ENCODE assay signal across 2 cellular contexts in the genomic region with DNA sequence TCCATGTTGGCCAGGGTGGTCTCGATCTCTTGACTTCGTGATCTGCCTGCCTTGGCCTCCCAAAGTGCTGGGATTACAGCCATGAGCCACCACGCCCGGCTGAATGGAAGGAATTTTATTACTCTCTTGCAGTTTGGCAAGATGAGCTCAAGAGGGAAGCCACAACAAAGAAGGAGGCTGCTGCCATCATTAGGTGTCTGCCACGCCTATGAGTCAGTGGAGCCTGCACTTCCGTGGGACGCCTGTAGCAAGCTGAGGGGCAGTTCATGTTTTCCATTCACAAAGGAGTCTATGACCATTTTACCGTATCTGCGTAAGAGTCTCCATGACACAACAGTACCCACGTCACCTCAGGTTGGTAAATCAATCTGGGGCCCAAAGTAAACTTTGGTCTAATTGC.
TF ChIP-seq lines count a peak whose summit lies in the region.

No MANE protein-coding gene starts in this region.

TF ChIP-seq in HepG2, 621 proteins besides CTCF, POLR2A, EP300 and RAD21 (continued from another document):
- TF ChIP-seq ZNF780A (CRISPR knock-in tag; IDR thresholded peaks at IDR 0.05), result no peak
- TF ChIP-seq KLF15 (CRISPR knock-in tag; IDR thresholded peaks at IDR 0.05; ENCODE audit: borderline replicate concordance), result no peak
- TF ChIP-seq ZFP36L1 (CRISPR knock-in tag; IDR thresholded peaks at IDR 0.05), result no peak
- TF ChIP-seq ZNF773 (CRISPR knock-in tag; IDR thresholded peaks at IDR 0.05; ENCODE audit: borderline replicate concordance), result no peak
- no peak for TF ChIP-seq HMG20A (CRISPR knock-in tag; IDR thresholded peaks at IDR 0.05; ENCODE audit: borderline replicate concordance)
- TF ChIP-seq, protein P1, sequence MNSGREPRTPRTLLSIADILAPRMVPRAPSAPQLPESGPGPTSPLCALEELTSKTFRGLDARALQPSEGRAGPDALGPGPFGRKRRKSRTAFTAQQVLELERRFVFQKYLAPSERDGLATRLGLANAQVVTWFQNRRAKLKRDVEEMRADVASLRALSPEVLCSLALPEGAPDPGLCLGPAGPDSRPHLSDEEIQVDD (CRISPR knock-in tag; IDR thresholded peaks at IDR 0.05; ENCODE audit: borderline replicate concordance), result no peak
- TF ChIP-seq ZNF446 (CRISPR knock-in tag; IDR thresholded peaks at IDR 0.05), result no peak
- no peak for TF ChIP-seq SAFB2 (CRISPR knock-in tag; IDR thresholded peaks at IDR 0.05; ENCODE audit: borderline replicate concordance, low read depth)
- TF ChIP-seq HNRNPL (IDR thresholded peaks at IDR 0.05; ENCODE audit: low read depth, low read length), result no peak

TF ChIP-seq in HEK293T, 16 proteins besides CTCF, POLR2A, EP300 and RAD21 (continued from another document):
- TF ChIP-seq ARNT (IDR thresholded peaks at IDR 0.05) (no peak), ELF4 (IDR thresholded peaks at IDR 0.05) (no peak)
TF ChIP-seq in HEK293T: peak in this region for 0.
